17 cellular contexts compared by ENCODE assay signal in the genomic region with DNA sequence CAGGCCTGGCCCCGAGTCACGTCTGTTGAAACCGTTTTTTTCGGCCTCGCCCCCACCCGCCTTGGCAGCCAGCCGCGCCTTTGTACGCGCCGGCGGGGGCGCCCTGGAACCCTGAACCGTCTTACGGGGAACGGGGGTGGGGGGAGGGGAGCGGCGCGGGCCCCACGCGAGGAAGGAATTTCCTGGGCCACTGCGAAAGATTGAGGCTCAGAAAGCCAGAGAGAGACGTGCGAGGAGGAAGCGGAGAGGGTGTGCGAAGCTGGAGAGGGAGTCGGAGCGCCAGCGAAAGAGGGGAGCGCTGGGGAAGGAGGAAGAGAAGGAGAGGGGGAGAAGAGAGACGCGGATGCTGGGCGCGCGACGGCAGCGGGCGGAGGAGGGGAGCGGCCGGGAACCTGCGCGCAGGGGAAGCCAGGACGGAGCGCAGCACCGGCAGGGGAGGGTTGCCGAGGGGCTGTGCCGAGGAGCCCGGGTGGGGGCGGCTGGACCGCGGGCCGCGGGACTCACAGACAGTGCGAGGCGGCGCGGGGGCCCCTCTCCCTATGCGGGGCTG. TPM values are rescaled to one million over a fixed set of nuclear protein-coding genes. Genes with fewer than 3 reads are reported as not detected.
DNase-seq lines count a peak whose midpoint lies in the region; ATAC-seq and TF ChIP-seq lines count a peak whose summit lies in the region.
"Had no signal": no experiment of that assay in that cellular context is flagged by ENCODE, and none has a peak within 500 bp of the region (broad histone marks: within the 10 kb centered on the region; RNA-seq: fewer than 3 reads in every experiment).

No MANE protein-coding gene starts in this region.

- H3K27me3 Mint-ChIP-seq in brain (peaks cover 99% of the 10 kb centered on the region), neural progenitor cell (ENCODE audit: insufficient read depth, low read depth) (peaks cover 74% of the 10 kb centered on the region)

- no peak for TF ChIP-seq CTCF in brain (conservative IDR thresholded peaks at IDR 0.05)
- TF ChIP-seq CTCF in neural progenitor cell (IDR thresholded peaks at IDR 0.05), result no peak
- TF ChIP-seq CTCF in gastroesophageal sphincter (IDR thresholded peaks at IDR 0.05), result no peak

- H3K9me3 ChIP-seq in neural progenitor cell (ENCODE audit: low read depth) (no peaks in the 10 kb centered on the region), gastroesophageal sphincter (no peaks in the 10 kb centered on the region)
- H3K9me3 ChIP-seq: thoracic aorta had no signal

- H3K36me3 ChIP-seq in H7 (replicated peaks; ENCODE audit: control insufficient read depth, insufficient read depth, low read length), result no peaks in the 10 kb centered on the region
- H3K36me3 ChIP-seq in neural progenitor cell, result no peaks in the 10 kb centered on the region
- H3K36me3 ChIP-seq in gastroesophageal sphincter, result no peaks in the 10 kb centered on the region
- H3K36me3 ChIP-seq: thoracic aorta had no signal

- H3K9me3 Mint-ChIP-seq in brain (peaks cover 2 to 15% (median 8%) of the 10 kb centered on the region in 5 experiments), neural progenitor cell (peaks cover 5% of the 10 kb centered on the region)

- H3K4me1 ChIP-seq in neural progenitor cell (peaks cover 39% of the 10 kb centered on the region), gastroesophageal sphincter (peaks cover 0 to 57% (median 54%) of the 10 kb centered on the region in 3 donors)
- H3K4me1 ChIP-seq: foreskin keratinocyte had no signal

- no peak for TF ChIP-seq EP300 in gastroesophageal sphincter (IDR thresholded peaks at IDR 0.05)

- no peaks in the 10 kb centered on the region for H3K79me2 ChIP-seq in neural progenitor cell (ENCODE audit: low read depth)

- no peak for TF ChIP-seq POLR2A in gastroesophageal sphincter (IDR thresholded peaks at IDR 0.05)

- H3K4me3 ChIP-seq in H7 (ENCODE audit: insufficient read depth, low read depth, low read length) (peak overlapping the region; percentile 28), neural progenitor cell (peak overlapping the region; percentile 52), gastroesophageal sphincter (peak overlapping the region in 1 of 2 donors; percentile 50)

- H3K4me3 Mint-ChIP-seq in brain (peak overlapping the region; percentile 65 to 75 (median 69)), neural progenitor cell (peak overlapping the region; percentile 41)

- ATAC-seq in gastroesophageal sphincter, result no peak

- DNase-seq in NCI-H1417 (lab: John Stamatoyannopoulos, UW) (peak in 2 of 3 experiments; percentile 66 to 73), NCI-H1417 treated with DMSO at 0.1 percent for 48 hours (lab: John Stamatoyannopoulos, UW) (no peak), H7 (peak; percentile 92), neural progenitor cell (ENCODE audit: low spot score) (peak; percentile 65), T-helper 9 cell (no peak), glomerular visceral epithelial cell (ENCODE audit: extremely low spot score) (no peak)
- DNase-seq: amniotic stem cell; DMS153; effector CD4-positive, alpha-beta T cell; foreskin keratinocyte; GOT3; NCI-H187; T-helper 2 cell had no signal

- H3K27ac ChIP-seq in neural progenitor cell (no peak overlapping the region), gastroesophageal sphincter (no peak overlapping the region)
- H3K27ac ChIP-seq: foreskin keratinocyte, thoracic aorta had no signal

- H3K27me3 ChIP-seq in H7 (ENCODE audit: control insufficient read depth, insufficient read depth, low read length) (peaks cover 91% of the 10 kb centered on the region), neural progenitor cell (peaks cover 100% of the 10 kb centered on the region), gastroesophageal sphincter (peaks cover 100% of the 10 kb centered on the region)

- peaks cover 25% of the 10 kb centered on the region for H3F3A ChIP-seq in neural progenitor cell (ENCODE audit: low read depth)

- 1 to 4% methylated on average over 17 to 25 of the region's 58 CpGs for WGBS in gastroesophageal sphincter (ENCODE audit: low coverage in 1 of 2), 2 donors

- H2AFZ ChIP-seq in neural progenitor cell (replicated peaks), result no peak overlapping the region

- H3K4me1 Mint-ChIP-seq in brain (peaks cover 26% of the 10 kb centered on the region), neural progenitor cell (peaks cover 20% of the 10 kb centered on the region)

- H3K36me3 Mint-ChIP-seq in brain (no peaks in the 10 kb centered on the region), neural progenitor cell (peaks cover 2% of the 10 kb centered on the region)

- H3K9ac ChIP-seq in neural progenitor cell, result no peak overlapping the region

- no peak overlapping the region for H3K27ac Mint-ChIP-seq in brain
- no peak overlapping the region for H3K27ac Mint-ChIP-seq in neural progenitor cell

- peak overlapping the region; percentile 86 for H3K4me2 ChIP-seq in neural progenitor cell

- H4K20me1 ChIP-seq in neural progenitor cell (ENCODE audit: low read depth), result peaks cover 44% of the 10 kb centered on the region

RNA-seq across cellular contexts. Expression of gene PRDM12, which starts 4.6 kb away (rescaled TPM):
- 0.11 and 0.31 TPM in 2 replicates for total RNA-seq in H7 (2014; rRNA removed; shearing (Covaris generic))
- polyA plus RNA-seq in brain (ENCODE audit: insufficient read depth, low read depth, low replicate concordance), result 0.17 TPM
- total RNA-seq in neural progenitor cell (ENCODE audit: low replicate concordance) (not detected in 2 replicates), gastroesophageal sphincter (not detected)
- total RNA-seq: foreskin keratinocyte, lung microvascular endothelial cell, thoracic aorta had no signal
- polyA plus RNA-seq: foreskin keratinocyte had no signal

RNA-seq across cellular contexts. Expression of gene EXOSC2, which starts 33.8 kb away (rescaled TPM):
- total RNA-seq in H7 (2014; rRNA removed; shearing (Covaris generic)), result 53.1 and 61.9 TPM in 2 replicates
- polyA plus RNA-seq in brain (ENCODE audit: insufficient read depth, low read depth, low replicate concordance), result 33.7 TPM
- total RNA-seq in neural progenitor cell (ENCODE audit: low replicate concordance) (59.1 and 75.5 TPM in 2 replicates), gastroesophageal sphincter (10 to 100 TPM; 15.9 to 32.3 (median 26.8) TPM)

Comparison
In these comparisons a context has a peak if more than half of its experiments do, and no peak if none do; other contexts are left out.
1. DNase-seq: peak in NCI-H1417 (2 of 3), H7 (single experiment) and neural progenitor cell (single experiment); none in NCI-H1417 treated with DMSO at 0.1 percent for 48 hours (single experiment), T-helper 9 cell (single experiment) and glomerular visceral epithelial cell (single experiment).